In the genomic region with DNA sequence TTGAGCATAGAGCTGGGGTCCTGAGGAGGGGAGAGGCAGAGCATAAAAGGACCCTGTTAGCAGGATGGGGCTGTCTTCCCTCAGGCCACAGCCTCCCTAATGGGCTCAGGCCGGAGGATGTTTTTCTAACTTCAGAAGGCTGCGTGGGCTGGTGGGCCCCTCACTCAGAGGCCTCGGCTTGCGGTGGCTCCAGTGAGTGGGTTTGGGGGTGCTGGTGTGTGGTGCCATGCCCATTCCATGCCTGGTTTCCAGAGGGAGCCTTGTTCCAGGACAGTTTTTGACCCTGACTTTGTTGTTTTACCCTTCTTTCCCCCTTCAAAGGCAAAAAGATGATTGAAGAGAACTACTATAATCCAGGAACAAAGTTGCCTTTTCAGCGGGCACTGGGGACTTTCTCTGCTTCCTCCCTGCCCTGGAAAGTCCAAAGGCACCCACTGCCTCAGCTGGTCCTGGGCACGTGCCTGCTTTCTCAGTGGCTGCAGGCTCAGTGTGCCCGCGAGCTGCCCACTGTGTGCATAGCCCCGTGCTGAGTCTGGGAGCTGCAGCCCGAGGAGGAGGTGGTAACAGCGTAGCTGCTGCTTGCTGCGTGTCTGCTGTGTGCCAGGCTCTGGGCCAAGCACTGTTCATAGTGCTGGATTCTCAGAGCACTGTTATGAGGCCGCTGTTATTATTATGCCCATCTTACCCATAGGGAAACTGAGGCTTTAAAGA, we compare ENCODE assay signal across 1 cellular context.
TF ChIP-seq lines count a peak whose summit lies in the region.

No MANE protein-coding gene starts in this region.

TF ChIP-seq in HepG2, 621 proteins besides CTCF, POLR2A, EP300 and RAD21 (continued from another document and continues in another):
- TF ChIP-seq CREB1 (IDR thresholded peaks at IDR 0.05) (no peak), CREB1 (CRISPR knock-in tag; IDR thresholded peaks at IDR 0.05) (no peak), ATM (IDR thresholded peaks at IDR 0.05; ENCODE audit: borderline replicate concordance) (no peak), ATF2 (CRISPR knock-in tag; IDR thresholded peaks at IDR 0.05) (no peak), SALL2 (CRISPR knock-in tag; IDR thresholded peaks at IDR 0.05) (no peak), ZNF275 (CRISPR knock-in tag; IDR thresholded peaks at IDR 0.05; ENCODE audit: borderline replicate concordance) (no peak), ZNF512B (CRISPR knock-in tag; IDR thresholded peaks at IDR 0.05; ENCODE audit: borderline replicate concordance) (0 out of 2 replicates have a peak, but pooled peaks have one; percentile 30), REXO4 (CRISPR knock-in tag; IDR thresholded peaks at IDR 0.05; ENCODE audit: borderline replicate concordance) (no peak), RBFOX2 (IDR thresholded peaks at IDR 0.05; ENCODE audit: low read depth, low read length) (peak; percentile 83), TRIM22 (IDR thresholded peaks at IDR 0.05) (no peak), ZNF225 (CRISPR knock-in tag; IDR thresholded peaks at IDR 0.05) (no peak; the same call in 1 of the 2 replicates), HIC2 (CRISPR knock-in tag; IDR thresholded peaks at IDR 0.05; ENCODE audit: low read depth) (0 out of 2 replicates have a peak, but pooled peaks have one; percentile 45), POLR2G (IDR thresholded peaks at IDR 0.05; ENCODE audit: low read depth, low read length) (peak; percentile 64), FOXA3 (CRISPR knock-in tag; IDR thresholded peaks at IDR 0.05) (no peak), SRSF9 (IDR thresholded peaks at IDR 0.05; ENCODE audit: borderline replicate concordance, insufficient read depth, low read depth, low read length, poor library complexity, severe bottlenecking) (no peak), ZNF768 (CRISPR knock-in tag; IDR thresholded peaks at IDR 0.05) (peak; percentile 55; the same call in 1 of the 2 replicates), ZNF557 (CRISPR knock-in tag; IDR thresholded peaks at IDR 0.05) (no peak), ZNF326 (CRISPR knock-in tag; IDR thresholded peaks at IDR 0.05; ENCODE audit: borderline replicate concordance) (no peak), SIX1 (CRISPR knock-in tag; IDR thresholded peaks at IDR 0.05; ENCODE audit: borderline replicate concordance) (no peak), HNRNPH1 (optimal IDR thresholded peaks at IDR 0.05; ENCODE audit: low read depth, low read length) (peak; percentile 36), FOXJ3 (CRISPR knock-in tag; IDR thresholded peaks at IDR 0.05; ENCODE audit: borderline replicate concordance) (no peak), PCBP1 (IDR thresholded peaks at IDR 0.05; ENCODE audit: borderline replicate concordance, low read depth, low read length) (no peak), BCL6 (CRISPR knock-in tag; IDR thresholded peaks at IDR 0.05) (no peak), ZMAT3 (CRISPR knock-in tag; conservative IDR thresholded peaks at IDR 0.05) (no peak), HINFP (CRISPR knock-in tag; IDR thresholded peaks at IDR 0.05; ENCODE audit: low read depth) (no peak), ZNF335 (CRISPR knock-in tag; IDR thresholded peaks at IDR 0.05) (no peak), TOE1 (CRISPR knock-in tag; IDR thresholded peaks at IDR 0.05) (no peak), STAT5B (CRISPR knock-in tag; IDR thresholded peaks at IDR 0.05) (no peak), ZNF350 (CRISPR knock-in tag; IDR thresholded peaks at IDR 0.05; ENCODE audit: borderline replicate concordance, low read depth) (no peak), SMARCC2 (IDR thresholded peaks at IDR 0.05) (no peak), WIZ (CRISPR knock-in tag; IDR thresholded peaks at IDR 0.05) (no peak), KDM3A (CRISPR knock-in tag; IDR thresholded peaks at IDR 0.05; ENCODE audit: low read depth) (no peak), MYNN (CRISPR knock-in tag; IDR thresholded peaks at IDR 0.05; ENCODE audit: low read depth) (no peak), ZNF138 (CRISPR knock-in tag; IDR thresholded peaks at IDR 0.05; ENCODE audit: low read depth) (no peak), ZNF329 (CRISPR knock-in tag; IDR thresholded peaks at IDR 0.05; ENCODE audit: low read depth) (no peak)
- TF ChIP-seq, protein P1, sequence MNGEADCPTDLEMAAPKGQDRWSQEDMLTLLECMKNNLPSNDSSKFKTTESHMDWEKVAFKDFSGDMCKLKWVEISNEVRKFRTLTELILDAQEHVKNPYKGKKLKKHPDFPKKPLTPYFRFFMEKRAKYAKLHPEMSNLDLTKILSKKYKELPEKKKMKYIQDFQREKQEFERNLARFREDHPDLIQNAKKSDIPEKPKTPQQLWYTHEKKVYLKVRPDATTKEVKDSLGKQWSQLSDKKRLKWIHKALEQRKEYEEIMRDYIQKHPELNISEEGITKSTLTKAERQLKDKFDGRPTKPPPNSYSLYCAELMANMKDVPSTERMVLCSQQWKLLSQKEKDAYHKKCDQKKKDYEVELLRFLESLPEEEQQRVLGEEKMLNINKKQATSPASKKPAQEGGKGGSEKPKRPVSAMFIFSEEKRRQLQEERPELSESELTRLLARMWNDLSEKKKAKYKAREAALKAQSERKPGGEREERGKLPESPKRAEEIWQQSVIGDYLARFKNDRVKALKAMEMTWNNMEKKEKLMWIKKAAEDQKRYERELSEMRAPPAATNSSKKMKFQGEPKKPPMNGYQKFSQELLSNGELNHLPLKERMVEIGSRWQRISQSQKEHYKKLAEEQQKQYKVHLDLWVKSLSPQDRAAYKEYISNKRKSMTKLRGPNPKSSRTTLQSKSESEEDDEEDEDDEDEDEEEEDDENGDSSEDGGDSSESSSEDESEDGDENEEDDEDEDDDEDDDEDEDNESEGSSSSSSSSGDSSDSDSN (CRISPR knock-in tag; IDR thresholded peaks at IDR 0.05): no peak
- TF ChIP-seq, protein P2, sequence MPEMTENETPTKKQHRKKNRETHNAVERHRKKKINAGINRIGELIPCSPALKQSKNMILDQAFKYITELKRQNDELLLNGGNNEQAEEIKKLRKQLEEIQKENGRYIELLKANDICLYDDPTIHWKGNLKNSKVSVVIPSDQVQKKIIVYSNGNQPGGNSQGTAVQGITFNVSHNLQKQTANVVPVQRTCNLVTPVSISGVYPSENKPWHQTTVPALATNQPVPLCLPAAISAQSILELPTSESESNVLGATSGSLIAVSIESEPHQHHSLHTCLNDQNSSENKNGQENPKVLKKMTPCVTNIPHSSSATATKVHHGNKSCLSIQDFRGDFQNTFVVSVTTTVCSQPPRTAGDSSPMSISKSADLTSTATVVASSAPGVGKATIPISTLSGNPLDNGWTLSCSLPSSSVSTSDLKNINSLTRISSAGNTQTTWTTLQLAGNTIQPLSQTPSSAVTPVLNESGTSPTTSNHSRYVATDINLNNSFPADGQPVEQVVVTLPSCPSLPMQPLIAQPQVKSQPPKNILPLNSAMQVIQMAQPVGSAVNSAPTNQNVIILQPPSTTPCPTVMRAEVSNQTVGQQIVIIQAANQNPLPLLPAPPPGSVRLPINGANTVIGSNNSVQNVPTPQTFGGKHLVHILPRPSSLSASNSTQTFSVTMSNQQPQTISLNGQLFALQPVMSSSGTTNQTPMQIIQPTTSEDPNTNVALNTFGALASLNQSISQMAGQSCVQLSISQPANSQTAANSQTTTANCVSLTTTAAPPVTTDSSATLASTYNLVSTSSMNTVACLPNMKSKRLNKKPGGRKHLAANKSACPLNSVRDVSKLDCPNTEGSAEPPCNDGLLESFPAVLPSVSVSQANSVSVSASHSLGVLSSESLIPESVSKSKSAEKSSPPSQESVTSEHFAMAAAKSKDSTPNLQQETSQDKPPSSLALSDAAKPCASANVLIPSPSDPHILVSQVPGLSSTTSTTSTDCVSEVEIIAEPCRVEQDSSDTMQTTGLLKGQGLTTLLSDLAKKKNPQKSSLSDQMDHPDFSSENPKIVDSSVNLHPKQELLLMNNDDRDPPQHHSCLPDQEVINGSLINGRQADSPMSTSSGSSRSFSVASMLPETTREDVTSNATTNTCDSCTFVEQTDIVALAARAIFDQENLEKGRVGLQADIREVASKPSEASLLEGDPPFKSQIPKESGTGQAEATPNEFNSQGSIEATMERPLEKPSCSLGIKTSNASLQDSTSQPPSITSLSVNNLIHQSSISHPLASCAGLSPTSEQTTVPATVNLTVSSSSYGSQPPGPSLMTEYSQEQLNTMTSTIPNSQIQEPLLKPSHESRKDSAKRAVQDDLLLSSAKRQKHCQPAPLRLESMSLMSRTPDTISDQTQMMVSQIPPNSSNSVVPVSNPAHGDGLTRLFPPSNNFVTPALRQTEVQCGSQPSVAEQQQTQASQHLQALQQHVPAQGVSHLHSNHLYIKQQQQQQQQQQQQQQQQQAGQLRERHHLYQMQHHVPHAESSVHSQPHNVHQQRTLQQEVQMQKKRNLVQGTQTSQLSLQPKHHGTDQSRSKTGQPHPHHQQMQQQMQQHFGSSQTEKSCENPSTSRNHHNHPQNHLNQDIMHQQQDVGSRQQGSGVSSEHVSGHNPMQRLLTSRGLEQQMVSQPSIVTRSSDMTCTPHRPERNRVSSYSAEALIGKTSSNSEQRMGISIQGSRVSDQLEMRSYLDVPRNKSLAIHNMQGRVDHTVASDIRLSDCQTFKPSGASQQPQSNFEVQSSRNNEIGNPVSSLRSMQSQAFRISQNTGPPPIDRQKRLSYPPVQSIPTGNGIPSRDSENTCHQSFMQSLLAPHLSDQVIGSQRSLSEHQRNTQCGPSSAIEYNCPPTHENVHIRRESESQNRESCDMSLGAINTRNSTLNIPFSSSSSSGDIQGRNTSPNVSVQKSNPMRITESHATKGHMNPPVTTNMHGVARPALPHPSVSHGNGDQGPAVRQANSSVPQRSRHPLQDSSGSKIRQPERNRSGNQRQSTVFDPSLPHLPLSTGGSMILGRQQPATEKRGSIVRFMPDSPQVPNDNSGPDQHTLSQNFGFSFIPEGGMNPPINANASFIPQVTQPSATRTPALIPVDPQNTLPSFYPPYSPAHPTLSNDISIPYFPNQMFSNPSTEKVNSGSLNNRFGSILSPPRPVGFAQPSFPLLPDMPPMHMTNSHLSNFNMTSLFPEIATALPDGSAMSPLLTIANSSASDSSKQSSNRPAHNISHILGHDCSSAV (CRISPR knock-in tag; IDR thresholded peaks at IDR 0.05; ENCODE audit: borderline replicate concordance): no peak
